Comparison of ENCODE assay signal across 19 cellular contexts in genomic region chr19:41411682-41412265, GRCh38. TPM values are rescaled to one million over a fixed set of nuclear protein-coding genes. Genes with fewer than 3 reads are reported as not detected.
DNase-seq lines count a peak whose midpoint lies in the region; ATAC-seq and TF ChIP-seq lines count a peak whose summit lies in the region.
"Had no signal": no experiment of that assay in that cellular context is flagged by ENCODE, and none has a peak within 500 bp of the region (broad histone marks: within the 10 kb centered on the region; RNA-seq: fewer than 3 reads in every experiment).

No MANE protein-coding gene starts in this region.

- TF ChIP-seq POLR2A in testis (IDR thresholded peaks at IDR 0.05) = no peak

- TF ChIP-seq CTCF in testis (IDR thresholded peaks at IDR 0.05) = no peak

- ATAC-seq in left ventricle myocardium superior = peak; percentile 82
- ATAC-seq in GM18858 (IDR thresholded peaks at IDR 0.05; ENCODE audit: unreplicated experiment) = no peak
- ATAC-seq: activated naive CD8-positive, alpha-beta T cell treated with anti-CD3 and anti-CD28 coated beads, Interleukin-2, amount 50 U/mL, for 24 hours; foreskin keratinocyte had no signal

- H3K4me1 ChIP-seq in testis = peaks cover 3% of the 10 kb centered on the region

- no peak overlapping the region for H3K4me3 ChIP-seq in testis
- H3K4me3 ChIP-seq: skin epidermis had no signal

- intact Hi-C loops in left ventricle myocardium superior (cut with micrococcal nuclease) = no loop called here
- intact Hi-C loops in testis (cut with DNase I; ENCODE audit: low total_unique reads) = no loop called here

- H3K27ac ChIP-seq in testis = no peak overlapping the region
- H3K27ac ChIP-seq: foreskin keratinocyte had no signal

- DNase-seq in COLO829 (ENCODE audit: low spot score) = peak; percentile 64
- DNase-seq in cerebellar cortex (ENCODE audit: low spot score) = peak; percentile 48
- DNase-seq in left ventricle myocardium superior = peak; percentile 87
- peak; percentile 62 for DNase-seq in putamen (ENCODE audit: low spot score)
- DNase-seq in stimulated activated CD4-positive, alpha-beta T cell treated with anti-CD3 and anti-CD28 coated beads, Interleukin-1b, Interleukin-23, amount 100 ng/mL, for 48 hours = no peak
- DNase-seq in T-helper 9 cell = no peak
- DNase-seq in testis = no peak
- DNase-seq: activated CD4-positive, alpha-beta T cell treated with anti-CD3 and anti-CD28 coated beads, Interleukin-2, amount 10 ng/mL, durations not matched to agents 24 days and 14 days; activated naive CD8-positive, alpha-beta T cell treated with anti-CD3 and anti-CD28 coated beads, Interleukin-2, amount 50 U/mL, for 24 hours; activated T-cell treated with anti-CD3 and anti-CD28 coated beads, Interleukin-2, amount 50 U/mL, for 48 hours; foreskin keratinocyte; kidney glomerular epithelial cell; NCI-H2081; NCI-H748 treated with DMSO at 0.1 percent for 48 hours; RPMI8226 had no signal

- no peaks in the 10 kb centered on the region for H3K36me3 ChIP-seq in testis (ENCODE audit: low read depth, missing control alignments)

- H3K9me3 ChIP-seq in testis = no peaks in the 10 kb centered on the region

- WGBS in testis, 2 donors = 56 to 66% methylated on average over 16 to 17 of the region's 17 CpGs

- H3K27me3 ChIP-seq in testis = no peaks in the 10 kb centered on the region
- H3K27me3 ChIP-seq: foreskin keratinocyte had no signal

RNA-seq across cellular contexts. Expression of gene BCKDHA, which starts 14.2 kb away (rescaled TPM):
- 49.2 TPM for total RNA-seq in left ventricle myocardium superior
- total RNA-seq in testis = 10 to 100 TPM; 80.8 to 81.3 TPM
- polyA plus RNA-seq in testis (ENCODE audit: insufficient read depth, low read depth, low replicate concordance) = 53.1 TPM

RNA-seq across cellular contexts. Expression of gene EXOSC5, which starts 14.6 kb away (rescaled TPM):
- 14.4 TPM for total RNA-seq in left ventricle myocardium superior
- 10 to 100 TPM; 19.1 to 23.8 TPM for total RNA-seq in testis
- polyA plus RNA-seq in testis (ENCODE audit: insufficient read depth, low read depth, low replicate concordance) = 28.0 TPM

RNA-seq across cellular contexts. Expression of gene B3GNT8, which starts 15.4 kb away (rescaled TPM):
- total RNA-seq in left ventricle myocardium superior (12.4 TPM), testis (1 to 10 TPM; 1.0 to 1.2 TPM)
- polyA plus RNA-seq in testis (ENCODE audit: insufficient read depth, low read depth, low replicate concordance) = 1.3 TPM
- total RNA-seq: myocyte had no signal

RNA-seq across cellular contexts. Expression of gene DMAC2, which starts 27.9 kb away (rescaled TPM):
- 111 TPM for total RNA-seq in left ventricle myocardium superior
- 10 to 100 TPM; 26.7 to 35.8 TPM for total RNA-seq in testis
- polyA plus RNA-seq in testis (ENCODE audit: insufficient read depth, low read depth, low replicate concordance) = 24.6 TPM

RNA-seq across cellular contexts. Expression of gene ERICH4, which starts 31.2 kb away (rescaled TPM):
- total RNA-seq in left ventricle myocardium superior (not detected), testis (1 to 10 TPM in 1 of 2 donors, not detected in 1; 1.8 TPM)
- 0.61 TPM for polyA plus RNA-seq in testis (ENCODE audit: insufficient read depth, low read depth, low replicate concordance)
- total RNA-seq: activated CD4-positive, alpha-beta T cell treated with anti-CD3 and anti-CD28 coated beads, Interleukin-2, amount 10 ng/mL, durations not matched to agents 24 days and 14 days; foreskin keratinocyte; myocyte; T-helper 2 cell treated with Interferon-gamma antibody and Interleukin-4, amounts not matched to agents 100 ng/mL and 5 ng/mL, for 36 hours had no signal
- polyA plus RNA-seq: foreskin keratinocyte had no signal

Comparison
In these comparisons a context has a peak if more than half of its experiments do, and no peak if none do; other contexts are left out.
1. DNase-seq: peak in COLO829 (single experiment), cerebellar cortex (single experiment), left ventricle myocardium superior (single experiment) and putamen (single experiment); none in stimulated activated CD4-positive, alpha-beta T cell treated with anti-CD3 and anti-CD28 coated beads, Interleukin-1b, Interleukin-23, amount 100 ng/mL, for 48 hours (single experiment), T-helper 9 cell (single experiment) and testis (single experiment).